ENCODE assay signal across 8 cellular contexts in genomic region chr12:106357549-106358409, GRCh38. TPM values are rescaled to one million over a fixed set of nuclear protein-coding genes. Genes with fewer than 3 reads are reported as not detected.
A peak's percentile ranks its signal among the peaks of the same experiment; 100 is the strongest.
DNase-seq lines count a peak whose midpoint lies in the region; ATAC-seq and TF ChIP-seq lines count a peak whose summit lies in the region.

Gene POLR3B, plus strand, starts transcription at chr12:106357748. Its CDS starts 132 bp downstream, at chr12:106357880.

- ATAC-seq in GM21515 (IDR thresholded peaks at IDR 0.05; ENCODE audit: unreplicated experiment): peak; percentile 89

- TF ChIP-seq CTCF in OCI-LY1 (IDR thresholded peaks at IDR 0.05; ENCODE audit: low read length): peak; percentile 58

- H4K20me1 ChIP-seq in OCI-LY1 (ENCODE audit: insufficient read depth, low read length): no peaks in the 10 kb centered on the region

- H3K9ac ChIP-seq in OCI-LY1 (ENCODE audit: low read length): peak within 1 kb of the TSS; percentile 97

- H3K4me3 ChIP-seq in OCI-LY1 (ENCODE audit: low read depth, low read length, poor library complexity, severe bottlenecking) (peak within 1 kb of the TSS; percentile 93), mononuclear cell (ENCODE audit: low read length) (peak within 1 kb of the TSS; percentile 66)

- peak within 1 kb of the TSS; percentile 97 for H3K4me2 ChIP-seq in OCI-LY1 (ENCODE audit: low read length)

- H2AFZ ChIP-seq in OCI-LY1 (ENCODE audit: low read length): no peak within 1 kb of the TSS

- no peaks in the 10 kb centered on the region for H3K9me2 ChIP-seq in OCI-LY1 (ENCODE audit: low read depth, low read length)

- H3K27ac ChIP-seq in OCI-LY1 (ENCODE audit: low read depth, low read length, poor library complexity, severe bottlenecking): peak within 1 kb of the TSS; percentile 57

- H3K4me1 ChIP-seq in OCI-LY1 (ENCODE audit: insufficient read depth, low read length, severe bottlenecking) (peaks cover 22% of the 10 kb centered on the region), mononuclear cell (ENCODE audit: insufficient read depth, low read length) (peaks cover 16% of the 10 kb centered on the region)

- H3K27me3 ChIP-seq in OCI-LY1 (ENCODE audit: insufficient read depth, low read length) (no peaks in the 10 kb centered on the region), mononuclear cell (ENCODE audit: insufficient read depth, low read length) (no peaks in the 10 kb centered on the region)

- peaks cover 23% of the 10 kb centered on the region for H3K79me2 ChIP-seq in OCI-LY1 (ENCODE audit: insufficient read depth, low read length)

- H3K9me3 ChIP-seq in OCI-LY1 (ENCODE audit: low read length): no peaks in the 10 kb centered on the region
- no peaks in the 10 kb centered on the region for H3K9me3 ChIP-seq in mononuclear cell (ENCODE audit: low read depth, low read length)

- peak; percentile 86 for DNase-seq in DMS 273 treated with DMSO at 0.1 percent for 48 hours (lab: John Stamatoyannopoulos, UW)
- peak; percentile 88 for DNase-seq in HuH-7 (ENCODE audit: low spot score)
- peak; percentile 95 for DNase-seq in activated T-cell treated with anti-CD3 and anti-CD28 coated beads for 24 hours (ENCODE audit: low read depth)
- DNase-seq in epidermal melanocyte (ENCODE audit: insufficient read length, low spot score): peak; percentile 89
- peak; percentile 92 for DNase-seq in stimulated activated CD8-positive, alpha-beta memory T cell treated with anti-CD3 and anti-CD28 coated beads, Interleukin-4, amount 100 ng/mL, for 1 hour (ENCODE audit: low read depth in 2 of 2, low spot score in 1 of 2)

- no peaks in the 10 kb centered on the region for H3K36me3 ChIP-seq in OCI-LY1 (ENCODE audit: insufficient read depth, low read length)

- no peaks in the 10 kb centered on the region for H3F3A ChIP-seq in OCI-LY1 (ENCODE audit: insufficient read depth, low read length)

RNA-seq across cellular contexts. Expression of gene POLR3B, which starts in this region (rescaled TPM):
- 2.4 TPM for total RNA-seq in mononuclear cell

Comparison
In these comparisons a context has a peak if more than half of its experiments do, and no peak if none do; other contexts are left out.
1. Peak in every context shown above with its lines: DNase-seq, ATAC-seq, H3K4me3 ChIP-seq and H3K27ac ChIP-seq.